In genomic region chr1:43705982-43706597, GRCh38 we compare ENCODE assay signal across 8 cellular contexts. TPM values are rescaled to one million over a fixed set of nuclear protein-coding genes. Genes with fewer than 3 reads are reported as not detected.
A peak's percentile ranks its signal among the peaks of the same experiment; 100 is the strongest.
DNase-seq lines count a peak whose midpoint lies in the region; ATAC-seq, FAIRE-seq and TF ChIP-seq lines count a peak whose summit lies in the region.

No MANE protein-coding gene starts in this region.

- no peak overlapping the region for H3K27ac Mint-ChIP-seq in T-helper 17 cell

- H3K9me3 ChIP-seq in BLaER1 (no peaks in the 10 kb centered on the region), T-helper 17 cell (ENCODE audit: control insufficient read depth, low read length, poor library complexity, severe bottlenecking) (no peaks in the 10 kb centered on the region), tibial artery (no peaks in the 10 kb centered on the region)

- H3K4me3 ChIP-seq in BLaER1 (peak overlapping the region; percentile 92), tibial artery (no peak overlapping the region)

- H3K9ac ChIP-seq in BLaER1: peak overlapping the region; percentile 93

- peaks cover 17% of the 10 kb centered on the region for H3K4me1 Mint-ChIP-seq in T-helper 17 cell

- H3K4me1 ChIP-seq in BLaER1 (peaks cover 35% of the 10 kb centered on the region), tibial artery (peaks cover 0 to 19% (median 13%) of the 10 kb centered on the region in 4 donors)

- intact Hi-C loops in tibial artery (cut with DNase I; ENCODE audit: low total_unique reads): loop anchor here (5.0 kb wide), 1 partner anchor 179 kb away; no protein-coding TSS in a partner anchor

- peak overlapping the region; percentile 96 for H3K27ac ChIP-seq in BLaER1
- no peak overlapping the region for H3K27ac ChIP-seq in tibial artery

- H3K4me3 Mint-ChIP-seq in T-helper 17 cell: peak overlapping the region; percentile 88

- H3K27me3 ChIP-seq in BLaER1: no peaks in the 10 kb centered on the region
- H3K27me3 ChIP-seq in tibial artery: no peaks in the 10 kb centered on the region

- FAIRE-seq in GM18507 (lab: Jason Lieb, UNC) (peak; percentile 29), D721Med (lab: Jason Lieb, UNC) (no peak)

- peak overlapping the region; percentile 99 for H3K4me2 ChIP-seq in BLaER1

- ATAC-seq in T-helper 17 cell: no peak
- ATAC-seq in GM18858 (IDR thresholded peaks at IDR 0.05; ENCODE audit: unreplicated experiment): no peak
- no peak for ATAC-seq in GM21381 (IDR thresholded peaks at IDR 0.05; ENCODE audit: unreplicated experiment)

- H3K36me3 ChIP-seq in BLaER1 (peaks cover 58% of the 10 kb centered on the region), tibial artery (peaks cover 35 to 48% (median 40%) of the 10 kb centered on the region in 3 donors)

- TF ChIP-seq CTCF in D721Med (IDR thresholded peaks at IDR 0.05; ENCODE audit: insufficient read depth, missing control alignments): no peak
- TF ChIP-seq CTCF in tibial artery (IDR thresholded peaks at IDR 0.05): no peak

- no peaks in the 10 kb centered on the region for H3K27me3 Mint-ChIP-seq in T-helper 17 cell

- peaks cover 20% of the 10 kb centered on the region for H4K20me1 ChIP-seq in BLaER1

- DNase-seq in GM18507 (ENCODE audit: extremely low spot score, insufficient read length, low read depth) (no peak), T-helper 17 cell (no peak), iris pigment epithelial cell (ENCODE audit: low read depth) (peak; percentile 21), D721Med (ENCODE audit: insufficient read length, low spot score) (no peak), tibial artery (no peak)

- peaks cover 7% of the 10 kb centered on the region for H3K36me3 Mint-ChIP-seq in T-helper 17 cell (ENCODE audit: low read depth)

RNA-seq across cellular contexts. Expression of gene ST3GAL3, which starts 1.2 kb away (rescaled TPM):
- total RNA-seq in T-helper 17 cell: 10 to 100 TPM; 19.8 to 24.9 TPM

RNA-seq across cellular contexts. Expression of gene KDM4A, which starts 56.1 kb away (rescaled TPM):
- 10 to 100 TPM; 37.2 to 37.5 TPM for total RNA-seq in T-helper 17 cell
